3 cellular contexts compared by ENCODE assay signal in the genomic region with DNA sequence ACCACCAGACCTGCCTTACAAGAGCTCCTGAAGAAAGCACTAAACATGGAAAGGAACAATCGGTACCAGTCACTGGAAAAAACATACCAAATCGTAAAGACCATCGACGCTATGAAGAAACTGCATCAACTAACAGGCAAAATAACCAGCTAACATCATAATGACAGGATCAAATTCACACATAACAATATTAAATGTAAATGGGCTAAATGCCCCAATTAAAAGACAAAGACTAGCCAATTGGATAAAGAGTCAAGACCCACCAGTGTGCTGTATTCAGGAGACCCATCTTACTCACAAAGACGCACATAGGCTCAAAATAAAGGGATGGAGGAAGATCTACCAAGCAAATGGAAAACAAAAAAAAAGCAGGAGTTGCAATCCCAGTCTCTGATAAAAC. TPM values are rescaled to one million over a fixed set of nuclear protein-coding genes. Genes with fewer than 3 reads are reported as not detected.
"Had no signal": no experiment of that assay in that cellular context is flagged by ENCODE, and none has a peak within 500 bp of the region (broad histone marks: within the 10 kb centered on the region; RNA-seq: fewer than 3 reads in every experiment).

No MANE protein-coding gene starts in this region.

RNA-seq across cellular contexts. Expression of a gene that starts 36.9 kb away (rescaled TPM):
- total RNA-seq: M059J, PC-3, SJSA1 had no signal
